Comparison of ENCODE assay signal across 26 cellular contexts in the genomic region with DNA sequence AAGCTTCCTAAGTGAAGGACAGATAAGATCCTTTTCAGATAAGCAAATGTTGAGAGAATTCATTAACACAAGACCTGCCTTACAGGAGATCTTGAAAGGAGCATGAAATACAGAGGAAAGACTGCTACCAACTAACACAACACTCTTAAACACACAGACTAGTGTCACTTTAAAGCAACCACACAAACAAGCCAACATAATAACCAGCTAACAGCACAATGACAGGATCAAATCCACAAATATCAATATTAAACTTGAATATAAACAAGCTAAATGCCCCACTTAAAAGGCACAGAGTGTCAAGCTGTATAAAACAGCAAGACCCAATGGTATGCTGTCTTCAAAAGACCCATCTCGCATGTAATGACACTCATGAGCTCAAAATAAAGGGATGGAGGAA.
DNase-seq lines count a peak whose midpoint lies in the region; TF ChIP-seq lines count a peak whose summit lies in the region.
"Had no signal": no experiment of that assay in that cellular context is flagged by ENCODE, and none has a peak within 500 bp of the region (broad histone marks: within the 10 kb centered on the region; RNA-seq: fewer than 3 reads in every experiment).

No MANE protein-coding gene starts in this region.

- DNase-seq in DMS53 (lab: John Stamatoyannopoulos, UW), result no peak
- DNase-seq: 8988T; ACHN; AML-193; BE2C; C1 segment of cervical spinal cord; Caco-2; Calu3; CD4-positive, alpha-beta memory T cell; CD4-positive, alpha-beta T cell; CD4-positive, CD25-positive, alpha-beta regulatory T cell; CD8-positive, alpha-beta memory T cell; CD8-positive, alpha-beta T cell; COR-L47; DMS 273 treated with DMSO at 0.1 percent for 48 hours; DMS153; DMS79; DMS79 treated with DMSO at 0.1 percent for 48 hours; DND-41; EL had no signal

- no peaks in the 10 kb centered on the region for H3K4me1 ChIP-seq in HEK293 (ENCODE audit: control insufficient read depth, insufficient read depth, low read length)
- H3K4me1 ChIP-seq: A549, BE2C, Caco-2 had no signal

- POLR2A ChIA-PET in HEK293 (lab: Yijun Ruan, JAX), result no interaction called here

- no peaks in the 10 kb centered on the region for H3K9me3 ChIP-seq in HEK293 (ENCODE audit: control insufficient read depth, insufficient read depth, low read depth, low read length)
- H3K9me3 ChIP-seq: BE2C had no signal

- H3K4me3 ChIP-seq in HEK293 (ENCODE audit: low read depth, low read length), result no peak overlapping the region
- H3K4me3 ChIP-seq: A549; BLaER1; BLaER1 treated with 17β-estradiol and CSF1 and Interleukin-3, amounts not matched to agents 10 nM and 100 nM had no signal

- H3K36me3 ChIP-seq in HEK293 (ENCODE audit: control insufficient read depth in 2 of 2, insufficient read depth in 1 of 2, low read length in 2 of 2), result peaks cover 0 to 5% of the 10 kb centered on the region in 2 experiments; a peak in 1 of 3 replicates
- H3K36me3 ChIP-seq: BE2C, BLaER1 had no signal

- TF ChIP-seq CTCF in HEK293 (tag by site-specific recombination; IDR thresholded peaks at IDR 0.05), result no peak

- H3K27ac ChIP-seq in HEK293 (ENCODE audit: extremely low read depth, low read depth, low read length), result no peak overlapping the region
- H3K27ac ChIP-seq: 22Rv1; A549; BLaER1; BLaER1 treated with 17β-estradiol and CSF1 and Interleukin-3, amounts not matched to agents 10 nM and 100 nM; C4-2B had no signal

- CTCF ChIA-PET in HEK293 (lab: Yijun Ruan, JAX), result interaction anchor here (1.3 to 2.5 kb wide), 5 partner anchors 8 to 45 kb away, joined by 3 to 10 read pairs (median 5); no protein-coding TSS in a partner anchor

TF ChIP-seq in HEK293, 187 proteins besides CTCF, POLR2A, EP300 and RAD21:
- TF ChIP-seq ZNF37A (tag by site-specific recombination; IDR thresholded peaks at IDR 0.05), result no peak
- TF ChIP-seq, protein P1, sequence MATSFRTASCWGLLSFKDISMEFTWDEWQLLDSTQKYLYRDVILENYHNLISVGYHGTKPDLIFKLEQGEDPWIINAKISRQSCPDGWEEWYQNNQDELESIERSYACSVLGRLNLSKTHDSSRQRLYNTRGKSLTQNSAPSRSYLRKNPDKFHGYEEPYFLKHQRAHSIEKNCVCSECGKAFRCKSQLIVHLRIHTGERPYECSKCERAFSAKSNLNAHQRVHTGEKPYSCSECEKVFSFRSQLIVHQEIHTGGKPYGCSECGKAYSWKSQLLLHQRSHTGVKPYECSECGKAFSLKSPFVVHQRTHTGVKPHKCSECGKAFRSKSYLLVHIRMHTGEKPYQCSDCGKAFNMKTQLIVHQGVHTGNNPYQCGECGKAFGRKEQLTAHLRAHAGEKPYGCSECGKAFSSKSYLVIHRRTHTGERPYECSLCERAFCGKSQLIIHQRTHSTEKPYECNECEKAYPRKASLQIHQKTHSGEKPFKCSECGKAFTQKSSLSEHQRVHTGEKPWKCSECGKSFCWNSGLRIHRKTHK (tag by site-specific recombination; IDR thresholded peaks at IDR 0.05), result peak; percentile 50; the same call in 1 of the 2 replicates
- peak; percentile 71; the same call in 1 of the 2 replicates for TF ChIP-seq ZNF558 (tag by site-specific recombination; IDR thresholded peaks at IDR 0.05)
- TF ChIP-seq ZNF292 (tag by site-specific recombination; IDR thresholded peaks at IDR 0.05; ENCODE audit: borderline replicate concordance, low read depth), result no peak
